ENCODE assay signal across 3 cellular contexts in genomic region chr5:24712047-24712446, GRCh38.
"Had no signal": no experiment of that assay in that cellular context is flagged by ENCODE, and none has a peak within 500 bp of the region (broad histone marks: within the 10 kb centered on the region; RNA-seq: fewer than 3 reads in every experiment).

No MANE protein-coding gene starts in this region.

- ATAC-seq: GM12878 had no signal

- DNase-seq: GDM1, GF-D8 had no signal
